ENCODE assay signal across 22 cellular contexts in the genomic region with DNA sequence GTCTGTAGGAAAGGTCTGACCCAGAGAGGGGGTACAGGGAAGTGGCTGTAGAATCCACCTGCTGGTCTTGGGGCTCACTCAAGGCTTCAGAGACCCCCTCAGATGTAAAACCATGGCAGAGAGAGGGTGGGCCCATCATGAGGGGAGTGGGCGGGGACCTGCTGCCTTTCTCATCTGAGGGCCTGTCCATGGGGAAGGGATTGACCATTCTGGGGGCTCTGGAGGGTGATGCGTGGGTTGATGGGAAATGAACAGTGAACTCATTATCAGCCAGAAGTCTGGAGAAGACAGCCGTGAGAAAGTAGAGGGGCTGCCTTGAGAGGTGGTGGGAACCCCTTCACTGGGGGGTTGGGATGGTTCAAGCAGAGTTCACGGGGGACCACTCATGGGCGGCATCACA.
"Had no signal": no experiment of that assay in that cellular context is flagged by ENCODE, and none has a peak within 500 bp of the region (broad histone marks: within the 10 kb centered on the region; RNA-seq: fewer than 3 reads in every experiment).

No MANE protein-coding gene starts in this region.

- DNase-seq: activated CD4-positive, alpha-beta memory T cell treated with anti-CD3 and anti-CD28 coated beads, Interleukin-2, amount 10 ng/mL, durations not matched to agents 7 days and 5 days; activated CD4-positive, alpha-beta T cell treated with anti-CD3 and anti-CD28 coated beads for 1 hour; activated CD4-positive, alpha-beta T cell treated with anti-CD3 and anti-CD28 coated beads for 48 hours; activated CD4-positive, CD25-positive, alpha-beta regulatory T cell; activated effector memory CD4-positive, alpha-beta T cell treated with anti-CD3 and anti-CD28 coated beads, Interleukin-2, amount 50 U/mL, for 16 hours; activated naive CD4-positive, alpha-beta T cell; activated naive CD4-positive, alpha-beta T cell treated with anti-CD3 and anti-CD28 coated beads, Interleukin-2, amount 50 U/mL, for 16 hours; activated naive CD8-positive, alpha-beta T cell treated with anti-CD3 and anti-CD28 coated beads for 36 hours; activated T-cell treated with anti-CD3 and anti-CD28 coated beads, Interleukin-2, amount 50 U/mL, for 72 hours; amniotic stem cell; Karpas-422; KBM-7; NCI-H1105; NCI-H1417 treated with DMSO at 0.1 percent for 48 hours; NCI-H187 treated with DMSO at 0.1 percent for 48 hours; NCI-H2081; NCI-H524 treated with DMSO at 0.1 percent for 48 hours; SHP77; SJCRH30; T1000; WERI-Rb-1 had no signal

- H3K4me1 Mint-ChIP-seq: activated CD4-positive, alpha-beta memory T cell treated with anti-CD3 and anti-CD28 coated beads, Interleukin-2, amount 10 ng/mL, durations not matched to agents 7 days and 5 days; activated naive CD8-positive, alpha-beta T cell treated with anti-CD3 and anti-CD28 coated beads for 36 hours had no signal

- H3K27me3 Mint-ChIP-seq: activated CD4-positive, alpha-beta memory T cell treated with anti-CD3 and anti-CD28 coated beads, Interleukin-2, amount 10 ng/mL, durations not matched to agents 7 days and 5 days; activated naive CD8-positive, alpha-beta T cell treated with anti-CD3 and anti-CD28 coated beads for 36 hours; activated T-helper 17 cell treated with anti-CD3 and anti-CD28 coated beads, Interleukin-2, amount 50 U/mL, for 72 hours had no signal

- H3K4me3 Mint-ChIP-seq: activated CD4-positive, alpha-beta memory T cell treated with anti-CD3 and anti-CD28 coated beads, Interleukin-2, amount 10 ng/mL, durations not matched to agents 7 days and 5 days; activated naive CD8-positive, alpha-beta T cell treated with anti-CD3 and anti-CD28 coated beads for 36 hours; activated T-cell treated with anti-CD3 and anti-CD28 coated beads, Interleukin-2, amount 50 U/mL, for 72 hours; activated T-helper 17 cell treated with anti-CD3 and anti-CD28 coated beads, Interleukin-2, amount 50 U/mL, for 72 hours had no signal

- H3K27ac Mint-ChIP-seq: activated CD4-positive, alpha-beta memory T cell treated with anti-CD3 and anti-CD28 coated beads, Interleukin-2, amount 10 ng/mL, durations not matched to agents 7 days and 5 days; activated naive CD8-positive, alpha-beta T cell treated with anti-CD3 and anti-CD28 coated beads for 36 hours; activated T-cell treated with anti-CD3 and anti-CD28 coated beads, Interleukin-2, amount 50 U/mL, for 72 hours; activated T-helper 17 cell treated with anti-CD3 and anti-CD28 coated beads, Interleukin-2, amount 50 U/mL, for 72 hours had no signal
